1 cellular context compared by ENCODE assay signal in genomic region chr7:112573302-112574039, GRCh38.
TF ChIP-seq lines count a peak whose summit lies in the region.

No MANE protein-coding gene starts in this region.

TF ChIP-seq in K562, 482 proteins besides CTCF, POLR2A, EP300 and RAD21 (continued from another document and continues in another):
- TF ChIP-seq ZNF518B (CRISPR knock-in tag; IDR thresholded peaks at IDR 0.05) (no peak), LARP7 (IDR thresholded peaks at IDR 0.05) (no peak), CXXC5 (CRISPR knock-in tag; IDR thresholded peaks at IDR 0.05) (peak; percentile 67), FOSL1 (tag; conservative IDR thresholded peaks at IDR 0.05) (peak; percentile 97), CREB3 (tag; conservative IDR thresholded peaks at IDR 0.05; ENCODE audit: low read depth) (no peak), SMARCC2 (IDR thresholded peaks at IDR 0.05; ENCODE audit: low read depth) (peak; percentile 92), TRIM28 (IDR thresholded peaks at IDR 0.05) (0 out of 2 replicates have a peak, but pooled peaks have one; percentile 41), MCM7 (IDR thresholded peaks at IDR 0.05) (no peak), NCOA6 (IDR thresholded peaks at IDR 0.05) (no peak), ZHX1 (conservative IDR thresholded peaks at IDR 0.05; ENCODE audit: low read length) (no peak), ZNF444 (CRISPR knock-in tag; IDR thresholded peaks at IDR 0.05) (peak; percentile 88), RCOR1 (IDR thresholded peaks at IDR 0.05; ENCODE audit: borderline replicate concordance in 1 of 2, low read depth in 2 of 2, low read length in 2 of 2) (peak; percentile 89 to 98; a peak in 3 of 4 replicates), NEUROD1 (IDR thresholded peaks at IDR 0.05; ENCODE audit: borderline replicate concordance, low read depth, low read length, partially characterized antibody) (peak; percentile 83), JUN (IDR thresholded peaks at IDR 0.05; ENCODE audit: borderline replicate concordance, low read depth, low read length) (peak; percentile 88), JUN (CRISPR knock-in tag; IDR thresholded peaks at IDR 0.05; ENCODE audit: borderline replicate concordance) (0 out of 2 replicates have a peak, but pooled peaks have one; percentile 43), ZNF740 (CRISPR knock-in tag; IDR thresholded peaks at IDR 0.05) (no peak), ZNF740 (tag; IDR thresholded peaks at IDR 0.05) (no peak), POLR3A (IDR thresholded peaks at IDR 0.05; ENCODE audit: borderline replicate concordance, extremely low read depth, insufficient read depth, insufficient read length) (no peak), CEBPG (CRISPR knock-in tag; IDR thresholded peaks at IDR 0.05) (no peak), CEBPG (tag; conservative IDR thresholded peaks at IDR 0.05 in 1 of 2, IDR thresholded peaks at IDR 0.05 in 1 of 2) (no peak), SMAD1 (IDR thresholded peaks at IDR 0.05; ENCODE audit: low read depth, low read length, partially characterized antibody) (no peak), GTF2E2 (tag; IDR thresholded peaks at IDR 0.05) (no peak), VEZF1 (CRISPR knock-in tag; IDR thresholded peaks at IDR 0.05) (peak; percentile 67), HMBOX1 (IDR thresholded peaks at IDR 0.05) (peak; percentile 100), PBX2 (CRISPR knock-in tag; IDR thresholded peaks at IDR 0.05; ENCODE audit: low read depth) (no peak), PBX2 (tag; conservative IDR thresholded peaks at IDR 0.05; ENCODE audit: low read depth) (no peak), ZNF121 (CRISPR knock-in tag; conservative IDR thresholded peaks at IDR 0.05) (no peak), ZNF274 (IDR thresholded peaks at IDR 0.05; ENCODE audit: borderline replicate concordance, low read depth, low read length) (no peak), TRIM24 (IDR thresholded peaks at IDR 0.05) (peak; percentile 94 to 96), ATF1 (CRISPR knock-in tag; IDR thresholded peaks at IDR 0.05) (no peak), ATF1 (tag; IDR thresholded peaks at IDR 0.05) (peak; percentile 92), ZNF41 (CRISPR knock-in tag; conservative IDR thresholded peaks at IDR 0.05) (0 out of 2 replicates have a peak, but pooled peaks have one; percentile 52), ZNF263 (CRISPR knock-in tag; IDR thresholded peaks at IDR 0.05; ENCODE audit: borderline replicate concordance) (no peak), HEY1 (CRISPR knock-in tag; IDR thresholded peaks at IDR 0.05; ENCODE audit: borderline replicate concordance) (peak; percentile 53; the same call in 1 of the 2 replicates), HDAC8 (tag; IDR thresholded peaks at IDR 0.05) (no peak), BACH1 (tag; IDR thresholded peaks at IDR 0.05) (peak; percentile 66; the same call in 1 of the 2 replicates), ZNF431 (CRISPR knock-in tag; IDR thresholded peaks at IDR 0.05) (peak; percentile 42; the same call in 1 of the 2 replicates), ZNF583 (CRISPR knock-in tag; IDR thresholded peaks at IDR 0.05) (peak; percentile 67; the same call in 1 of the 2 replicates), MYNN (IDR thresholded peaks at IDR 0.05) (peak; percentile 100), MYNN (CRISPR knock-in tag; IDR thresholded peaks at IDR 0.05) (peak; percentile 90), AFF1 (IDR thresholded peaks at IDR 0.05; ENCODE audit: low read depth in 1 of 2, partially characterized antibody in 2 of 2) (peak in 1 of 2 experiments; percentile 71), ASH1L (IDR thresholded peaks at IDR 0.05; ENCODE audit: borderline replicate concordance, low read depth, partially characterized antibody) (no peak), PML (IDR thresholded peaks at IDR 0.05; ENCODE audit: low read length) (peak; percentile 93), ELK3 (CRISPR knock-in tag; IDR thresholded peaks at IDR 0.05) (no peak), MTA3 (IDR thresholded peaks at IDR 0.05; ENCODE audit: borderline replicate concordance) (peak; percentile 64; the same call in 1 of the 2 replicates)
